Comparison of ENCODE assay signal across 8 cellular contexts in the genomic region with DNA sequence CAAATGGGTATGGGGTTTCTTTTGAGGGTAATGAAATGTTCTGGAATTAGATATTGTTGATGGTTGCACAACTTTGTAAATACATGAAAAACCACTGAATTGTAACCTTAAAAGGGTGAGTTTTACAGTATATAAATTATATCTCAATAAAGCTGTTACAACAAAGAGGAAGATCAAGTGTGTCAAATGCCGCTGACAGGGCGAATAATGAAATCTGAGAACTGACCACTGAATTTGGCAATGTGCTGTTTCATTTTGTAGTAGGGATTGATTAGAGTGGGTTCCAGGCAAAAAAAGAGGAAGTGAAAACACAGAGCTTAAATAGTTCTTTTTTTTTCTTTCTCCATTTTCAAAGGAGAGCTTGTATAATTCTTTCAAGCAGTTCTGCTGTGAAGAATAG.
A peak's percentile ranks its signal among the peaks of the same experiment; 100 is the strongest.
DNase-seq lines count a peak whose midpoint lies in the region; ATAC-seq and TF ChIP-seq lines count a peak whose summit lies in the region.

No MANE protein-coding gene starts in this region.

- TF ChIP-seq POLR2A in suprapubic skin (IDR thresholded peaks at IDR 0.05) = no peak

- H3K27ac ChIP-seq in suprapubic skin = no peak overlapping the region

- ATAC-seq in GM18867 (IDR thresholded peaks at IDR 0.05; ENCODE audit: unreplicated experiment) (peak; percentile 96), HG02763 (IDR thresholded peaks at IDR 0.05; ENCODE audit: unreplicated experiment) (peak; percentile 88)

- no peaks in the 10 kb centered on the region for H3K9me3 ChIP-seq in suprapubic skin

- H3K36me3 ChIP-seq in suprapubic skin = no peaks in the 10 kb centered on the region

- WGBS in suprapubic skin = 76% methylated on average over 2 of the region's 2 CpGs

- peak; percentile 55 for DNase-seq in NAMALWA (ENCODE audit: low spot score)
- DNase-seq in medulla oblongata (ENCODE audit: extremely low spot score) = peak; percentile 83
- DNase-seq in effector CD4-positive, alpha-beta T cell = no peak
- DNase-seq in activated gamma-delta T cell treated with Interleukin-2 at 50 U/mL for 16 hours = no peak
- no peak for DNase-seq in suprapubic skin (ENCODE audit: low spot score in 2 of 2)
- DNase-seq in epidermal melanocyte (ENCODE audit: insufficient read length, low spot score) = no peak

- TF ChIP-seq EP300 in suprapubic skin (IDR thresholded peaks at IDR 0.05) = no peak

- no peak for TF ChIP-seq CTCF in suprapubic skin (IDR thresholded peaks at IDR 0.05)

- H3K4me3 ChIP-seq in suprapubic skin = no peak overlapping the region

- H3K27me3 ChIP-seq in suprapubic skin = no peaks in the 10 kb centered on the region

- H3K4me1 ChIP-seq in suprapubic skin = no peaks in the 10 kb centered on the region

Comparison
In these comparisons a context has a peak if more than half of its experiments do, and no peak if none do; other contexts are left out.
1. DNase-seq: peak in NAMALWA (single experiment) and medulla oblongata (single experiment); none in effector CD4-positive, alpha-beta T cell (single experiment), activated gamma-delta T cell treated with Interleukin-2 at 50 U/mL for 16 hours (single experiment), suprapubic skin (0 of 2) and epidermal melanocyte (single experiment).